Comparison of ENCODE assay signal across 27 cellular contexts in the genomic region with DNA sequence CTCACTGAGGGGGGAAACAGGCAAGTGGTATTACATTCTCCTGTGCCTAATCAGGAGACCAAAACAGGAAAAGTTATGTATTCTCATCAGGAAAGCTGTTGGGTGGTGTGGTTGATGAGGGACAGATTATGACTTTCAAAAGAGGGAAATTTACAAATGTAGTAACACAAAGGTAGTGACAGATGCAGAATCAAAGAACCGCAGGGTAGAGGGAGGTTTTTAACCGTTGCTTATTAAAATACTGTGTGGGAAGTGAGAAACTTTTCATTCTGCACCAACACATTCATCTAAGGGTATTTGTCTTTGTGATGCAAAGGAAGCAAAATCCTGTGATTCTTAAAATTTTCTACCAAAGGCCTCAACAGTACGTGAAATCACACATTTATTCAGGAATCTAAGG.
A peak's percentile ranks its signal among the peaks of the same experiment; 100 is the strongest.
DNase-seq lines count a peak whose midpoint lies in the region; ATAC-seq, FAIRE-seq and TF ChIP-seq lines count a peak whose summit lies in the region.
"Had no signal": no experiment of that assay in that cellular context is flagged by ENCODE, and none has a peak within 500 bp of the region (broad histone marks: within the 10 kb centered on the region; RNA-seq: fewer than 3 reads in every experiment).

No MANE protein-coding gene starts in this region.

- H3K9me3 ChIP-seq in K562 (replicated peaks; ENCODE audit: control insufficient read depth, insufficient read depth, low read depth, low read length) (no peaks in the 10 kb centered on the region), adrenal gland (replicated peaks in 1 of 3) (peaks cover 0 to 10% (median 0%) of the 10 kb centered on the region in 3 donors)
- H3K9me3 ChIP-seq: BLaER1, SK-N-SH had no signal

- H3K9me3 Mint-ChIP-seq in T-helper 2 cell treated with Interferon-gamma antibody and Interleukin-4, amounts not matched to agents 5 μg/mL and 100 μg/mL, for 36 hours, result no peaks in the 10 kb centered on the region
- H3K9me3 Mint-ChIP-seq in activated CD4-positive, alpha-beta memory T cell treated with anti-CD3 and anti-CD28 coated beads, Interleukin-2, amount 10 ng/mL, durations not matched to agents 7 days and 5 days, result no peaks in the 10 kb centered on the region

- in situ Hi-C loops in KBM-7 (cut with MboI; ENCODE audit: low pct_unique_long_range_greater_than_20kb, low sequenced_read_pairs), result no loop called here
- in situ Hi-C loops in K562 (cut with MboI), result no loop called here

- no peak for TF ChIP-seq EP300 in K562 (IDR thresholded peaks at IDR 0.05; ENCODE audit: low read length)

- no peak overlapping the region for H3K27ac Mint-ChIP-seq in T-helper 2 cell treated with Interferon-gamma antibody and Interleukin-4, amounts not matched to agents 5 μg/mL and 100 μg/mL, for 36 hours
- H3K27ac Mint-ChIP-seq in activated CD4-positive, alpha-beta memory T cell treated with anti-CD3 and anti-CD28 coated beads, Interleukin-2, amount 10 ng/mL, durations not matched to agents 7 days and 5 days, result no peak overlapping the region
- H3K27ac Mint-ChIP-seq: CD4-positive, alpha-beta T cell had no signal

- no peak for TF ChIP-seq RAD21 in K562 (CRISPR knock-in tag; conservative IDR thresholded peaks at IDR 0.05 in 1 of 2, IDR thresholded peaks at IDR 0.05 in 1 of 2)

- no peak overlapping the region for H3K4me2 ChIP-seq in K562 (ENCODE audit: insufficient read depth, low read length)
- H3K4me2 ChIP-seq: BLaER1, SK-N-SH had no signal

- no peaks in the 10 kb centered on the region for H3K36me3 ChIP-seq in K562 (ENCODE audit: control insufficient read depth, insufficient read depth, low read length)
- no peaks in the 10 kb centered on the region for H3K36me3 ChIP-seq in adrenal gland (replicated peaks in 1 of 2)
- H3K36me3 ChIP-seq: BLaER1 had no signal

- H3K9me1 ChIP-seq in K562 (ENCODE audit: control insufficient read depth, insufficient read depth, low read length), result no peaks in the 10 kb centered on the region

- H4K20me1 ChIP-seq in K562 (replicated peaks; ENCODE audit: control insufficient read depth, insufficient read depth, low read length), result no peaks in the 10 kb centered on the region
- H4K20me1 ChIP-seq: BLaER1 had no signal

- H3K4me1 ChIP-seq in K562 (replicated peaks in 1 of 2; ENCODE audit: control insufficient read depth in 2 of 2, insufficient read depth in 2 of 2, low read length in 2 of 2) (no peaks in the 10 kb centered on the region), adrenal gland (replicated peaks in 1 of 2) (no peaks in the 10 kb centered on the region)
- H3K4me1 ChIP-seq: BLaER1 had no signal

- peak; percentile 4 for DNase-seq in T-helper 2 cell treated with Interferon-gamma antibody and Interleukin-4, amounts not matched to agents 5 μg/mL and 100 μg/mL, for 36 hours (ENCODE audit: low spot score)
- no peak for DNase-seq in T-helper 2 cell
- DNase-seq in KBM-7, result peak; percentile 23
- no peak for DNase-seq in K562 (ENCODE audit: extremely low read depth in 1 of 4, low spot score in 3 of 4)
- no peak for DNase-seq in DMS153 treated with DMSO at 0.1 percent for 48 hours (lab: John Stamatoyannopoulos, UW; ENCODE audit: unreplicated experiment)
- DNase-seq in adrenal gland, result no peak
- no peak for DNase-seq in activated CD4-positive, alpha-beta memory T cell treated with anti-CD3 and anti-CD28 coated beads, Interleukin-2, amount 10 ng/mL, durations not matched to agents 7 days and 5 days
- DNase-seq in occipital lobe (lab: John Stamatoyannopoulos, UW), result no peak
- DNase-seq: ACHN; CD4-positive, alpha-beta T cell; COR-L47; DMS79 treated with DMSO at 0.1 percent for 48 hours; IMR-90; MM.1S; NCI-H1092 treated with DMSO at 0.1 percent for 48 hours; NCI-H1436 treated with DMSO at 0.1 percent for 48 hours; NCI-H1930; NCI-H2227 treated with DMSO at 0.1 percent for 48 hours; NCI-H510A treated with DMSO at 0.1 percent for 48 hours; NCI-H774; NK-92 treated with Interleukin-12 subunit alpha and Interleukin-12 subunit beta, amount 100 ng/mL, for 24 hours; SIG-M5; SK-N-SH had no signal

- POLR2A ChIA-PET in K562 (lab: Yijun Ruan, JAX), result interaction anchor here (0.6 to 0.8 kb wide), 2 partner anchors 8 to 13 kb away, joined by 3 read pairs; no protein-coding TSS in a partner anchor
- POLR2A ChIA-PET in activated CD4-positive, alpha-beta memory T cell treated with anti-CD3 and anti-CD28 coated beads, Interleukin-2, amount 10 ng/mL, durations not matched to agents 7 days and 5 days (lab: Charles Lee), result no interaction called here

- H3K4me3 Mint-ChIP-seq in T-helper 2 cell treated with Interferon-gamma antibody and Interleukin-4, amounts not matched to agents 5 μg/mL and 100 μg/mL, for 36 hours, result no peak overlapping the region
- no peak overlapping the region for H3K4me3 Mint-ChIP-seq in activated CD4-positive, alpha-beta memory T cell treated with anti-CD3 and anti-CD28 coated beads, Interleukin-2, amount 10 ng/mL, durations not matched to agents 7 days and 5 days
- H3K4me3 Mint-ChIP-seq: CD4-positive, alpha-beta T cell had no signal

- BruUV-seq in K562 (replicated peaks; lab: Mats Ljungman, UMichigan), result no TSS peak

- 0 out of 2 replicates have a peak overlapping the region, but pooled peaks have one; percentile 18 for H2AFZ ChIP-seq in K562 (ENCODE audit: low read depth, low read length)

- WGBS in K562 (ENCODE audit: insufficient coverage, low coverage, missing lambda C conversion rate), result 37% methylated on average over 3 of the region's 3 CpGs
- 69 to 75% (median 72%) methylated on average over 3 of the region's 3 CpGs for WGBS in adrenal gland, 4 donors

- H3K79me2 ChIP-seq in K562 (ENCODE audit: control insufficient read depth, insufficient read depth, low read length), result no peaks in the 10 kb centered on the region

- H3K9ac ChIP-seq in K562 (ENCODE audit: insufficient read depth in 1 of 2, low read depth in 2 of 2, low read length in 2 of 2), result no peak overlapping the region
- H3K9ac ChIP-seq: BLaER1, SK-N-SH had no signal

- no peak for FAIRE-seq in K562 (lab: Jason Lieb, UNC)
- FAIRE-seq: H54 had no signal

- H3K27me3 ChIP-seq in K562 (ENCODE audit: control insufficient read depth in 2 of 2, insufficient read depth in 2 of 2, low read length in 2 of 2), result no peaks in the 10 kb centered on the region
- H3K27me3 ChIP-seq in adrenal gland, result no peaks in the 10 kb centered on the region
- H3K27me3 ChIP-seq: BLaER1 had no signal

- ATAC-seq in K562, result no peak
- ATAC-seq: Panc1 had no signal

- peaks cover 9% of the 10 kb centered on the region for H3K4me1 Mint-ChIP-seq in T-helper 2 cell treated with Interferon-gamma antibody and Interleukin-4, amounts not matched to agents 5 μg/mL and 100 μg/mL, for 36 hours (ENCODE audit: low read depth)
- H3K4me1 Mint-ChIP-seq in activated CD4-positive, alpha-beta memory T cell treated with anti-CD3 and anti-CD28 coated beads, Interleukin-2, amount 10 ng/mL, durations not matched to agents 7 days and 5 days, result no peaks in the 10 kb centered on the region

- peaks cover 7% of the 10 kb centered on the region for H3K27me3 Mint-ChIP-seq in T-helper 2 cell treated with Interferon-gamma antibody and Interleukin-4, amounts not matched to agents 5 μg/mL and 100 μg/mL, for 36 hours (ENCODE audit: low read depth)
- no peaks in the 10 kb centered on the region for H3K27me3 Mint-ChIP-seq in activated CD4-positive, alpha-beta memory T cell treated with anti-CD3 and anti-CD28 coated beads, Interleukin-2, amount 10 ng/mL, durations not matched to agents 7 days and 5 days
- H3K27me3 Mint-ChIP-seq: CD4-positive, alpha-beta T cell had no signal

- TF ChIP-seq CTCF in K562 (IDR thresholded peaks at IDR 0.05 in 2 of 3, conservative IDR thresholded peaks at IDR 0.05 in 1 of 3; ENCODE audit: insufficient read depth in 2 of 3, low read depth in 1 of 3, low read length in 3 of 3), result no peak
- TF ChIP-seq CTCF in adrenal gland (IDR thresholded peaks at IDR 0.05), result no peak

- CTCF ChIA-PET in K562 (lab: Yijun Ruan, JAX; ENCODE audit: low intra/inter-chr PET ratio), result no interaction called here
- CTCF ChIA-PET in activated CD4-positive, alpha-beta memory T cell treated with anti-CD3 and anti-CD28 coated beads, Interleukin-2, amount 10 ng/mL, durations not matched to agents 7 days and 5 days (lab: Charles Lee), result no interaction called here

- TF ChIP-seq POLR2A in K562 (conservative IDR thresholded peaks at IDR 0.05) (no peak), adrenal gland (IDR thresholded peaks at IDR 0.05) (no peak)

- H3K27ac ChIP-seq in K562 (ENCODE audit: extremely low read depth, low read depth, low read length) (no peak overlapping the region), adrenal gland (no peak overlapping the region)
- H3K27ac ChIP-seq: 22Rv1, BLaER1 had no signal

- H3K4me3 ChIP-seq in K562, result no peak overlapping the region
- H3K4me3 ChIP-seq in adrenal gland, result no peak overlapping the region
- H3K4me3 ChIP-seq: BLaER1 had no signal

- no peaks in the 10 kb centered on the region for H3K36me3 Mint-ChIP-seq in T-helper 2 cell treated with Interferon-gamma antibody and Interleukin-4, amounts not matched to agents 5 μg/mL and 100 μg/mL, for 36 hours (ENCODE audit: low read depth)
- no peaks in the 10 kb centered on the region for H3K36me3 Mint-ChIP-seq in activated CD4-positive, alpha-beta memory T cell treated with anti-CD3 and anti-CD28 coated beads, Interleukin-2, amount 10 ng/mL, durations not matched to agents 7 days and 5 days (ENCODE audit: low read depth)

- intact Hi-C loops in K562 (cut with micrococcal nuclease) (no loop called here), adrenal gland (cut with DNase I) (no loop called here)

TF ChIP-seq in K562, 482 proteins besides CTCF, POLR2A, EP300 and RAD21 (continues in another document):
- TF ChIP-seq RBM15 (IDR thresholded peaks at IDR 0.05; ENCODE audit: insufficient read depth, low read length) (no peak), ZC3H4 (CRISPR knock-in tag; IDR thresholded peaks at IDR 0.05; ENCODE audit: borderline replicate concordance) (no peak), HLTF (IDR thresholded peaks at IDR 0.05) (no peak), ZNF143 (CRISPR knock-in tag; IDR thresholded peaks at IDR 0.05) (no peak), SMAD4 (CRISPR knock-in tag; conservative IDR thresholded peaks at IDR 0.05) (no peak), CBX8 (IDR thresholded peaks at IDR 0.05; ENCODE audit: borderline replicate concordance, extremely low read depth, low read depth, low read length, poor library complexity, severe bottlenecking) (no peak), WHSC1 (IDR thresholded peaks at IDR 0.05; ENCODE audit: low read length) (no peak)
- TF ChIP-seq, protein P1, sequence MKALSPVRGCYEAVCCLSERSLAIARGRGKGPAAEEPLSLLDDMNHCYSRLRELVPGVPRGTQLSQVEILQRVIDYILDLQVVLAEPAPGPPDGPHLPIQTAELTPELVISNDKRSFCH (CRISPR knock-in tag; IDR thresholded peaks at IDR 0.05), result no peak
- TF ChIP-seq, protein P1 (tag; IDR thresholded peaks at IDR 0.05), result no peak

Comparison
In these comparisons a context has a peak if more than half of its experiments do, and no peak if none do; other contexts are left out.
1. DNase-seq: peak in T-helper 2 cell treated with Interferon-gamma antibody and Interleukin-4, amounts not matched to agents 5 μg/mL and 100 μg/mL, for 36 hours (single experiment) and KBM-7 (single experiment); none in T-helper 2 cell (0 of 5), K562 (0 of 4), DMS153 treated with DMSO at 0.1 percent for 48 hours (single experiment), adrenal gland (0 of 7), activated CD4-positive, alpha-beta memory T cell treated with anti-CD3 and anti-CD28 coated beads, Interleukin-2, amount 10 ng/mL, durations not matched to agents 7 days and 5 days (single experiment) and occipital lobe (single experiment).